10 cellular contexts compared by ENCODE assay signal in genomic region chrY:25038882-25039281, GRCh38. TPM values are rescaled to one million over a fixed set of nuclear protein-coding genes. Genes with fewer than 3 reads are reported as not detected.
"Had no signal": no experiment of that assay in that cellular context is flagged by ENCODE, and none has a peak within 500 bp of the region (broad histone marks: within the 10 kb centered on the region; RNA-seq: fewer than 3 reads in every experiment).

No MANE protein-coding gene starts in this region.

RNA-seq across cellular contexts. Expression of gene BPY2C, which starts 13.0 kb away (rescaled TPM):
- total RNA-seq: OCI-LY7, PC-3, PC-9, Peyer's patch, Right ventricle myocardium inferior, Right ventricle myocardium superior, RPMI7951, SJCRH30, SJSA1, SK-MEL-5 had no signal
